In the genomic region with DNA sequence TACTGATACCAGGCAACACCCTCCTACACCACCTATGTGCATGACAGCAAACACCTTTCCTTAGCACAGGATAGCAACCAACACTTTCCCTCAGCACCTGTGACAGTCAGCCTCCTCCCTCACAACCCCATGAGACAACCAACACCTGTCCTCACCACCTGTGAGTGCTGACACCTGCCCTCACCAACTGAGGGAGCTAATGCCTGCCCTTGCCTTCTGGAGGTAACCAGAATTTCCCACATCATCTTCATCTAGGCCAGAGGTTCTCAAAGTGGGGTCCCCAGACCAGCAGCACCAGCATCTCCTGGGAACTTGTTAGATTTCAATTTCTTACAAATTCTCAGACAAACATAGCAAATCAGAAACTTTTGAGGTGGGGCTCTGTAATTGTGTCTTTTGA, we compare ENCODE assay signal across 13 cellular contexts.
"Had no signal": no experiment of that assay in that cellular context is flagged by ENCODE, and none has a peak within 500 bp of the region (broad histone marks: within the 10 kb centered on the region; RNA-seq: fewer than 3 reads in every experiment).

No MANE protein-coding gene starts in this region.

- H3K9me3 ChIP-seq: colonic mucosa, gastrocnemius medialis, suprapubic skin, upper lobe of right lung had no signal

- H3K27ac ChIP-seq: colonic mucosa, gastrocnemius medialis, left lung, suprapubic skin, upper lobe of right lung had no signal

- DNase-seq: activated CD4-positive, alpha-beta T cell treated with anti-CD3 and anti-CD28 coated beads, Interleukin-2, amount 50 U/mL, for 48 hours; activated naive CD4-positive, alpha-beta T cell; activated T-cell treated with anti-CD3 and anti-CD28 coated beads, Interleukin-2, amount 50 U/mL, for 72 hours; effector CD8-positive, alpha-beta T cell; gastrocnemius medialis; left lung; stimulated activated CD4-positive, alpha-beta T cell treated with anti-CD3 and anti-CD28 coated beads, Interleukin-12 subunit alpha, Interleukin-12 subunit beta, amount 100 ng/mL, for 4 hours; stimulated activated CD4-positive, alpha-beta T cell treated with anti-CD3 and anti-CD28 coated beads, Interleukin-2, amount 100 ng/mL, for 48 hours; stimulated activated naive CD8-positive, alpha-beta T cell treated with anti-CD3 and anti-CD28 coated beads, Interleukin-15, Interleukin-2, amounts not matched to agents 100 U/mL and 50 U/mL, for 24 hours; T-helper 2 cell had no signal

- H3K36me3 ChIP-seq: colonic mucosa, gastrocnemius medialis, left lung, suprapubic skin, upper lobe of right lung had no signal

- H3K4me1 ChIP-seq: colonic mucosa, gastrocnemius medialis, left lung, upper lobe of right lung had no signal

- H3K27me3 ChIP-seq: colonic mucosa, suprapubic skin, upper lobe of right lung had no signal

- H3K4me3 ChIP-seq: colonic mucosa, gastrocnemius medialis, left lung, suprapubic skin, upper lobe of right lung had no signal

- ATAC-seq: activated T-cell treated with anti-CD3 and anti-CD28 coated beads, Interleukin-2, amount 50 U/mL, for 72 hours; gastrocnemius medialis; stimulated activated naive CD8-positive, alpha-beta T cell treated with anti-CD3 and anti-CD28 coated beads, Interleukin-15, Interleukin-2, amounts not matched to agents 100 U/mL and 50 U/mL, for 24 hours had no signal
